In the genomic region with DNA sequence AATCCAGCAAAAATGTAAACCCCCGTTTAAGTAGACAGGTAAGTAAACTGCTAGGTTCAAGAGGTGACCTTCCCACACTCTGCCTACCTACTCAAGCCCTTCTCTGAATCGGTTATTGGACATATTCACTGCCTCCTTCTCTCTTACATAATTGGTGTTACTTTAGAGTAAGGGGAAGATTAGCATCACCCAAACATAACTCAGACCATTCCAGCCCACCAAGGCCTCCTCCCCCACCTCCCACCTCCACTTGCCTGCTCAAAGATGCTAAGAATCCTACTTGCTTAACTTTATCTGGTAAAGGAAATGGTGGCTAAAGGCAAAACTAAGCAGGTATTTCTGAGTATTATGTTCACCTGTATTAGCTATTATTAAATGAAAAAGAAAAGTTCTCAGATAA, we compare ENCODE assay signal across 8 cellular contexts.
"Had no signal": no experiment of that assay in that cellular context is flagged by ENCODE, and none has a peak within 500 bp of the region (broad histone marks: within the 10 kb centered on the region; RNA-seq: fewer than 3 reads in every experiment).

No MANE protein-coding gene starts in this region.

- H2AFZ ChIP-seq: GM23248 had no signal

- H3K27ac ChIP-seq: GM23248, HL-60 had no signal

- H3K4me3 ChIP-seq: GM23248, HAP-1, K562 had no signal

- ATAC-seq: HCT116, HepG2, K562 had no signal

- H3K36me3 ChIP-seq: HAP-1 had no signal

- DNase-seq: GM23248, H7, KG1 had no signal

- H3K9me3 ChIP-seq: HAP-1 had no signal

- H3K9ac ChIP-seq: GM23248 had no signal
